22 cellular contexts compared by ENCODE assay signal in the genomic region with DNA sequence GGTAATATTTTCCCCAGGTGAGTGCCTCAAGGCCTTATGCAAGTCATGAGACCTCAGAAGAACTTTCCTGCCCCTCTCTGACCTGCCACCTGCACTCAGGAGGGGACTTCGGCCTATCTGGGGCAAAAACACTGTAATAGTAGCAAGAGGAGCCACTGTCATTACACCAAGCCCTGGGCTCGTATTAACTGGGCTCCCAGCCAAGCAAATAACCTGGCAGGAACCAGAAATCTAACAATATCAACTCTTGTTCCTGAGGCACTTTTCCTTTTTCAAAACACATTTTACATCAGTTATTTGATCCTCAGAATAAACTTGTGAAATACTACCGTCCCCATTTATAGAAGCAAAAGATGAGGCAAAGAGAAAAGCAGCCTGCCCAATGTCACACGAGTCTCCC. TPM values are rescaled to one million over a fixed set of nuclear protein-coding genes. Genes with fewer than 3 reads are reported as not detected.
DNase-seq lines count a peak whose midpoint lies in the region; ATAC-seq and TF ChIP-seq lines count a peak whose summit lies in the region.
"Had no signal": no experiment of that assay in that cellular context is flagged by ENCODE, and none has a peak within 500 bp of the region (broad histone marks: within the 10 kb centered on the region; RNA-seq: fewer than 3 reads in every experiment).

No MANE protein-coding gene starts in this region.

- no peak for TF ChIP-seq CTCF in VCaP (conservative IDR thresholded peaks at IDR 0.05)
- TF ChIP-seq CTCF in mesothelial cell of epicardium (IDR thresholded peaks at IDR 0.05; ENCODE audit: unreplicated experiment): no peak

- no peak overlapping the region for H3K4me3 Mint-ChIP-seq in mesothelial cell of epicardium
- H3K4me3 Mint-ChIP-seq: activated naive CD8-positive, alpha-beta T cell treated with anti-CD3 and anti-CD28 coated beads for 36 hours had no signal

- DNase-seq in COR-L47 (lab: John Stamatoyannopoulos, UW) (peak; percentile 35), DMS153 treated with DMSO at 0.1 percent for 48 hours (lab: John Stamatoyannopoulos, UW; ENCODE audit: unreplicated experiment) (peak; percentile 50), mesothelial cell of epicardium (ENCODE audit: low spot score in 2 of 2, unreplicated experiment in 2 of 2) (no peak), substantia nigra (lab: John Stamatoyannopoulos, UW) (no peak), NCI-H526 treated with DMSO at 0.1 percent for 48 hours (lab: John Stamatoyannopoulos, UW) (no peak)
- DNase-seq: activated CD4-positive, alpha-beta T cell treated with anti-CD3 and anti-CD28 coated beads for 1 hour; activated naive CD8-positive, alpha-beta T cell treated with anti-CD3 and anti-CD28 coated beads for 36 hours; brain microvascular endothelial cell; cortex of kidney; GM23248; KBM-7; NCI-H2171 treated with DMSO at 0.1 percent for 48 hours; NCI-H82; PC-9; stimulated activated naive CD4-positive, alpha-beta T cell; upper lobe of left lung had no signal

- H3K36me3 Mint-ChIP-seq in mesothelial cell of epicardium: peaks cover 9% of the 10 kb centered on the region
- H3K36me3 Mint-ChIP-seq: activated naive CD8-positive, alpha-beta T cell treated with anti-CD3 and anti-CD28 coated beads for 36 hours had no signal

- H3K4me1 Mint-ChIP-seq in mesothelial cell of epicardium: peaks cover 21% of the 10 kb centered on the region
- H3K4me1 Mint-ChIP-seq: activated naive CD8-positive, alpha-beta T cell treated with anti-CD3 and anti-CD28 coated beads for 36 hours had no signal

- H3K27ac ChIP-seq in VCaP: peak overlapping the region; percentile 23; the same call in 1 of the 2 replicates
- H3K27ac ChIP-seq in substantia nigra (ENCODE audit: low read depth, low read length, poor library complexity, severe bottlenecking): no peak overlapping the region
- H3K27ac ChIP-seq: brain microvascular endothelial cell, foreskin keratinocyte, GM23248, neutrophil, PC-9, SJSA1, upper lobe of left lung had no signal

- ATAC-seq in HG02970 (IDR thresholded peaks at IDR 0.05; ENCODE audit: low FRiP score, unreplicated experiment): no peak
- ATAC-seq: foreskin keratinocyte, sciatic nerve had no signal

- no peaks in the 10 kb centered on the region for H3K9me3 Mint-ChIP-seq in mesothelial cell of epicardium
- H3K9me3 Mint-ChIP-seq: activated naive CD8-positive, alpha-beta T cell treated with anti-CD3 and anti-CD28 coated beads for 36 hours had no signal

- peaks cover 10% of the 10 kb centered on the region for H3K27me3 Mint-ChIP-seq in mesothelial cell of epicardium (ENCODE audit: low read depth)
- H3K27me3 Mint-ChIP-seq: activated naive CD8-positive, alpha-beta T cell treated with anti-CD3 and anti-CD28 coated beads for 36 hours had no signal

- H3K27ac Mint-ChIP-seq in mesothelial cell of epicardium: peak overlapping the region; percentile 47
- H3K27ac Mint-ChIP-seq: activated naive CD8-positive, alpha-beta T cell treated with anti-CD3 and anti-CD28 coated beads for 36 hours had no signal

RNA-seq across cellular contexts. Expression of a gene that starts 30.9 kb away (rescaled TPM):
- total RNA-seq in mesothelial cell of epicardium: 34.7 to 37.0 TPM (median 37.0 TPM) in 3 replicates

RNA-seq across cellular contexts. Expression of a gene that starts 37.8 kb away (rescaled TPM):
- total RNA-seq in mesothelial cell of epicardium: 3.8 to 5.2 TPM (median 4.5 TPM) in 3 replicates
- total RNA-seq: activated naive CD8-positive, alpha-beta T cell treated with anti-CD3 and anti-CD28 coated beads for 36 hours; foreskin keratinocyte; PC-9 had no signal

RNA-seq across cellular contexts. Expression of a gene that starts 53.9 kb away (rescaled TPM):
- total RNA-seq in mesothelial cell of epicardium: 3.6 to 5.6 TPM (median 4.1 TPM) in 3 replicates
- total RNA-seq: SJSA1 had no signal

Comparison
In these comparisons a context has a peak if more than half of its experiments do, and no peak if none do; other contexts are left out.
1. DNase-seq: peak in COR-L47 (single experiment) and DMS153 treated with DMSO at 0.1 percent for 48 hours (single experiment); none in mesothelial cell of epicardium (0 of 2), substantia nigra (0 of 49) and NCI-H526 treated with DMSO at 0.1 percent for 48 hours (single experiment).